Comparison of ENCODE assay signal across 32 cellular contexts in the genomic region with DNA sequence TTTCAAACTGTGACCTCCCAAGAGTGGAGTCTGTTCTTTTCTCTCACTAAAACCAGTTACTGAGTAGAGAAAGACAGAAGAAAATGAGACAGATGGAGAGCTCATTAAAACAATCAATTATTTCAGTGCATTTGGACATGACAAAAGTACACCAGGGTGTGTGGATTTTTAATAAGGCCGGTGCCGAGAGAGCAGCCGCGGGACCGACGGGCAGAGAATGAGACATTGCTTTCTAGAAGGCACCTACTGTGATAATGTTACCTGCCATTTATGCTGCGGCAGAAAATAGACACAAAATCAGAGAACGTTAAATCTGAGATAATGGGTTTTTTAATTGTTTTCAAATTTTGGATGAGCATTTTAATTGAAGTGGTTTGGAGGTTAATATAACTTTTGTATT.
"Had no signal": no experiment of that assay in that cellular context is flagged by ENCODE, and none has a peak within 500 bp of the region (broad histone marks: within the 10 kb centered on the region; RNA-seq: fewer than 3 reads in every experiment).

No MANE protein-coding gene starts in this region.

- H3K4me3 ChIP-seq: adrenal gland, ascending aorta, gastrocnemius medialis, lower lobe of right lung, neural progenitor cell, skin epidermis, upper lobe of left lung had no signal

- H3K4me3 Mint-ChIP-seq: activated naive CD8-positive, alpha-beta T cell; activated T-cell treated with anti-CD3 and anti-CD28 coated beads, Interleukin-2, amount 50 U/mL, for 72 hours; effector memory CD8-positive, alpha-beta T cell; immature natural killer cell; naive thymus-derived CD8-positive, alpha-beta T cell; neural progenitor cell; stimulated activated effector memory CD8-positive, alpha-beta T cell treated with anti-CD3 and anti-CD28 coated beads, Interleukin-12 subunit alpha, Interleukin-12 subunit beta, amount 100 ng/mL, for 72 hours; stimulated activated naive CD8-positive, alpha-beta T cell treated with anti-CD3 and anti-CD28 coated beads, Interleukin-15, amount 100 ng/mL, for 72 hours had no signal

- H3K27ac ChIP-seq: adrenal gland, ascending aorta, brain microvascular endothelial cell, lower lobe of right lung, neural progenitor cell, parathyroid adenoma, skin epidermis, upper lobe of left lung, VCaP had no signal

- H3K27me3 Mint-ChIP-seq: activated naive CD8-positive, alpha-beta T cell had no signal

- H3K36me3 ChIP-seq: adrenal gland, ascending aorta, brain microvascular endothelial cell, gastrocnemius medialis, lower lobe of right lung, neural progenitor cell, upper lobe of left lung had no signal

- ATAC-seq: activated T-cell treated with anti-CD3 and anti-CD28 coated beads, Interleukin-2, amount 50 U/mL, for 72 hours; effector memory CD8-positive, alpha-beta T cell; gastrocnemius medialis; lower lobe of right lung; naive thymus-derived CD8-positive, alpha-beta T cell; sciatic nerve; stimulated activated effector memory CD8-positive, alpha-beta T cell treated with anti-CD3 and anti-CD28 coated beads, Interleukin-12 subunit alpha, Interleukin-12 subunit beta, amount 100 ng/mL, for 72 hours; stimulated activated naive CD8-positive, alpha-beta T cell treated with anti-CD3 and anti-CD28 coated beads, Interleukin-15, amount 100 ng/mL, for 72 hours had no signal

- H3K36me3 Mint-ChIP-seq: activated naive CD8-positive, alpha-beta T cell; immature natural killer cell; naive thymus-derived CD8-positive, alpha-beta T cell; neural progenitor cell; stimulated activated effector memory CD8-positive, alpha-beta T cell treated with anti-CD3 and anti-CD28 coated beads, Interleukin-12 subunit alpha, Interleukin-12 subunit beta, amount 100 ng/mL, for 72 hours had no signal

- H3K27ac Mint-ChIP-seq: activated naive CD8-positive, alpha-beta T cell; activated T-cell treated with anti-CD3 and anti-CD28 coated beads, Interleukin-2, amount 50 U/mL, for 72 hours; effector memory CD8-positive, alpha-beta T cell; immature natural killer cell; naive thymus-derived CD8-positive, alpha-beta T cell; neural progenitor cell; stimulated activated effector memory CD8-positive, alpha-beta T cell treated with anti-CD3 and anti-CD28 coated beads, Interleukin-12 subunit alpha, Interleukin-12 subunit beta, amount 100 ng/mL, for 72 hours; stimulated activated naive CD8-positive, alpha-beta T cell treated with anti-CD3 and anti-CD28 coated beads, Interleukin-15, amount 100 ng/mL, for 72 hours had no signal

- H3K4me1 ChIP-seq: adrenal gland, lower lobe of right lung, neural progenitor cell, parathyroid adenoma had no signal

- H3K27me3 ChIP-seq: adrenal gland, ascending aorta, brain microvascular endothelial cell, gastrocnemius medialis, neural progenitor cell, upper lobe of left lung had no signal

- H3K9me3 ChIP-seq: adrenal gland, ascending aorta, gastrocnemius medialis, lower lobe of right lung, upper lobe of left lung had no signal

- H3K9me3 Mint-ChIP-seq: activated T-cell treated with anti-CD3 and anti-CD28 coated beads, Interleukin-2, amount 50 U/mL, for 72 hours; effector memory CD8-positive, alpha-beta T cell had no signal

- DNase-seq: activated CD4-positive, alpha-beta T cell treated with anti-CD3 and anti-CD28 coated beads for 4 hours; activated CD4-positive, alpha-beta T cell treated with anti-CD3 and anti-CD28 coated beads, Interleukin-2, amount 50 U/mL, for 4 hours; activated naive CD4-positive, alpha-beta T cell treated with Interleukin-2 at 50 U/mL for 16 hours; activated T-cell treated with anti-CD3 and anti-CD28 coated beads for 4 hours; activated T-cell treated with anti-CD3 and anti-CD28 coated beads, Interleukin-2, amount 50 U/mL, for 72 hours; adrenal gland; brain microvascular endothelial cell; cortex of kidney; effector memory CD8-positive, alpha-beta T cell; erythroblast; gastrocnemius medialis; glutamatergic neuron; hippocampal formation; immature natural killer cell; kidney; lower lobe of right lung; mesenchymal stem cell; naive thymus-derived CD8-positive, alpha-beta T cell; occipital lobe; stimulated activated CD4-positive, alpha-beta T cell treated with anti-CD3 and anti-CD28 coated beads, Interleukin-12 subunit alpha, Interleukin-12 subunit beta, amount 100 ng/mL, for 4 hours; stimulated activated CD4-positive, alpha-beta T cell treated with anti-CD3 and anti-CD28 coated beads, Interleukin-4, amount 100 ng/mL, for 1 hour; stimulated activated naive CD8-positive, alpha-beta T cell treated with anti-CD3 and anti-CD28 coated beads, Interleukin-15, amount 100 ng/mL, for 72 hours; substantia nigra; upper lobe of left lung had no signal

- H3K4me1 Mint-ChIP-seq: immature natural killer cell; naive thymus-derived CD8-positive, alpha-beta T cell; stimulated activated effector memory CD8-positive, alpha-beta T cell treated with anti-CD3 and anti-CD28 coated beads, Interleukin-12 subunit alpha, Interleukin-12 subunit beta, amount 100 ng/mL, for 72 hours; stimulated activated naive CD8-positive, alpha-beta T cell treated with anti-CD3 and anti-CD28 coated beads, Interleukin-15, amount 100 ng/mL, for 72 hours had no signal
